14 cellular contexts compared by ENCODE assay signal in the genomic region with DNA sequence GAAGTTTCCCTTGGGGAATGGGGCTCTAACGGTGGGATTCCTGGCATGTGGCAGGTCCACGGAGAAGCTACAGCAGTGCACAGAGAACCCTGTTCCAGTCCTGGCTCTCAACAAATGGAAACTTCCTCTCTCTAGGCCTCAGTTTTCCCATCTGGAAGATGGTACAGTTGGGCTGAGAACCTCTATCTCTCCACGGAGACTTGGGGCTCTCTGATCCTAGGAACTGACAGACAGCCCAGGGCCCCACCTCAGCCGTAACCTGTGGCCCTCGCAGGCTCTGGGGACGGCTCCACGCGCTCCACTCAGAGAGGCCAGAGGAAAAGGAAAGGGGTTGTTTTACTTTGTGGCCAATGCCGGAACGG. TPM values are rescaled to one million over a fixed set of nuclear protein-coding genes. Genes with fewer than 3 reads are reported as not detected.
DNase-seq lines count a peak whose midpoint lies in the region; ATAC-seq lines count a peak whose summit lies in the region.
"Had no signal": no experiment of that assay in that cellular context is flagged by ENCODE, and none has a peak within 500 bp of the region (broad histone marks: within the 10 kb centered on the region; RNA-seq: fewer than 3 reads in every experiment).

No MANE protein-coding gene starts in this region.

- H3K36me3 Mint-ChIP-seq in activated naive CD4-positive, alpha-beta T cell treated with anti-CD3 and anti-CD28 coated beads, Interleukin-2, amount 50 U/mL, for 24 hours: no peaks in the 10 kb centered on the region
- peaks cover under 1% of the 10 kb centered on the region for H3K36me3 Mint-ChIP-seq in activated naive CD4-positive, alpha-beta T cell treated with anti-CD3 and anti-CD28 coated beads, Interleukin-2, amount 10 ng/mL, durations not matched to agents 7 days and 5 days
- H3K36me3 Mint-ChIP-seq in activated CD8-positive, alpha-beta T cell treated with anti-CD3 and anti-CD28 coated beads, Interleukin-2, amount 10 ng/mL, durations not matched to agents 7 days and 5 days (ENCODE audit: low read depth): no peaks in the 10 kb centered on the region
- no peaks in the 10 kb centered on the region for H3K36me3 Mint-ChIP-seq in immature natural killer cell
- no peaks in the 10 kb centered on the region for H3K36me3 Mint-ChIP-seq in stimulated activated memory B cell treated with anti-CD40 and anti-IgM and Interleukin-4, amounts not matched to agents 10 μg/mL and 1 μg/mL and 100 μg/mL, for 72 hours

- H3K27me3 Mint-ChIP-seq in activated naive CD4-positive, alpha-beta T cell treated with anti-CD3 and anti-CD28 coated beads, Interleukin-2, amount 50 U/mL, for 24 hours: no peaks in the 10 kb centered on the region
- peaks cover 10% of the 10 kb centered on the region for H3K27me3 Mint-ChIP-seq in activated naive CD4-positive, alpha-beta T cell treated with anti-CD3 and anti-CD28 coated beads, Interleukin-2, amount 10 ng/mL, durations not matched to agents 7 days and 5 days
- peaks cover under 1% of the 10 kb centered on the region for H3K27me3 Mint-ChIP-seq in activated CD8-positive, alpha-beta T cell treated with anti-CD3 and anti-CD28 coated beads, Interleukin-2, amount 10 ng/mL, durations not matched to agents 7 days and 5 days (ENCODE audit: low read depth)
- H3K27me3 Mint-ChIP-seq in immature natural killer cell (ENCODE audit: low read depth in 3 of 3): peaks cover 5 to 25% (median 12%) of the 10 kb centered on the region in 3 donors
- no peaks in the 10 kb centered on the region for H3K27me3 Mint-ChIP-seq in stimulated activated memory B cell treated with anti-CD40 and anti-IgM and Interleukin-4, amounts not matched to agents 10 μg/mL and 1 μg/mL and 100 μg/mL, for 72 hours

- CTCF ChIA-PET in activated naive CD4-positive, alpha-beta T cell treated with anti-CD3 and anti-CD28 coated beads, Interleukin-2, amount 10 ng/mL, durations not matched to agents 7 days and 5 days (lab: Charles Lee): interaction anchor here (1.0 to 1.1 kb wide), 2 partner anchors 57 to 58 kb away, joined by 3 to 4 read pairs; no protein-coding TSS in a partner anchor
- CTCF ChIA-PET in activated CD8-positive, alpha-beta T cell treated with anti-CD3 and anti-CD28 coated beads, Interleukin-2, amount 10 ng/mL, durations not matched to agents 7 days and 5 days (lab: Charles Lee): interaction anchor here (0.9 to 1.7 kb wide), 3 partner anchors 43 to 72 kb away, joined by 3 to 7 read pairs (median 4); no protein-coding TSS in a partner anchor

- H3K4me3 Mint-ChIP-seq in activated naive CD4-positive, alpha-beta T cell treated with anti-CD3 and anti-CD28 coated beads, Interleukin-2, amount 50 U/mL, for 24 hours: no peak overlapping the region
- H3K4me3 Mint-ChIP-seq in activated naive CD4-positive, alpha-beta T cell treated with anti-CD3 and anti-CD28 coated beads, Interleukin-2, amount 10 ng/mL, durations not matched to agents 7 days and 5 days: no peak overlapping the region
- no peak overlapping the region for H3K4me3 Mint-ChIP-seq in activated CD8-positive, alpha-beta T cell treated with anti-CD3 and anti-CD28 coated beads, Interleukin-2, amount 10 ng/mL, durations not matched to agents 7 days and 5 days
- peak overlapping the region; percentile 79 to 88 (median 85) for H3K4me3 Mint-ChIP-seq in immature natural killer cell
- no peak overlapping the region for H3K4me3 Mint-ChIP-seq in stimulated activated memory B cell treated with anti-CD40 and anti-IgM and Interleukin-4, amounts not matched to agents 10 μg/mL and 1 μg/mL and 100 μg/mL, for 72 hours

- DNase-seq in activated naive CD4-positive, alpha-beta T cell treated with anti-CD3 and anti-CD28 coated beads, Interleukin-2, amount 10 ng/mL, durations not matched to agents 7 days and 5 days: no peak
- DNase-seq in activated CD8-positive, alpha-beta T cell treated with anti-CD3 and anti-CD28 coated beads, Interleukin-2, amount 10 ng/mL, durations not matched to agents 7 days and 5 days: no peak
- no peak for DNase-seq in immature natural killer cell
- DNase-seq in activated effector memory CD4-positive, alpha-beta T cell treated with Interleukin-2 at 50 U/mL for 16 hours: no peak
- DNase-seq in DMS 273 treated with DMSO at 0.1 percent for 48 hours (lab: John Stamatoyannopoulos, UW): no peak
- DNase-seq: ACHN; NCI-H1105; NCI-H2081; stimulated activated CD4-positive, alpha-beta T cell treated with anti-CD3 and anti-CD28 coated beads, Interleukin-4, amount 100 ng/mL, for 24 hours; T-helper 9 cell had no signal

- H3K9me3 Mint-ChIP-seq in activated naive CD4-positive, alpha-beta T cell treated with anti-CD3 and anti-CD28 coated beads, Interleukin-2, amount 50 U/mL, for 24 hours: no peaks in the 10 kb centered on the region
- no peaks in the 10 kb centered on the region for H3K9me3 Mint-ChIP-seq in activated naive CD4-positive, alpha-beta T cell treated with anti-CD3 and anti-CD28 coated beads, Interleukin-2, amount 10 ng/mL, durations not matched to agents 7 days and 5 days
- no peaks in the 10 kb centered on the region for H3K9me3 Mint-ChIP-seq in activated CD8-positive, alpha-beta T cell treated with anti-CD3 and anti-CD28 coated beads, Interleukin-2, amount 10 ng/mL, durations not matched to agents 7 days and 5 days (ENCODE audit: insufficient read depth)
- H3K9me3 Mint-ChIP-seq in immature natural killer cell: no peaks in the 10 kb centered on the region
- H3K9me3 Mint-ChIP-seq in stimulated activated memory B cell treated with anti-CD40 and anti-IgM and Interleukin-4, amounts not matched to agents 10 μg/mL and 1 μg/mL and 100 μg/mL, for 72 hours: no peaks in the 10 kb centered on the region

- no peak for ATAC-seq in activated CD8-positive, alpha-beta T cell treated with anti-CD3 and anti-CD28 coated beads, Interleukin-2, amount 10 ng/mL, durations not matched to agents 7 days and 5 days
- no peak for ATAC-seq in stimulated activated memory B cell treated with anti-CD40 and anti-IgM and Interleukin-4, amounts not matched to agents 10 μg/mL and 1 μg/mL and 100 μg/mL, for 72 hours
- ATAC-seq in HG03565 (IDR thresholded peaks at IDR 0.05; ENCODE audit: unreplicated experiment): no peak
- ATAC-seq: Panc1 had no signal

- POLR2A ChIA-PET in activated CD8-positive, alpha-beta T cell treated with anti-CD3 and anti-CD28 coated beads, Interleukin-2, amount 10 ng/mL, durations not matched to agents 7 days and 5 days (lab: Charles Lee): interaction anchor here (0.6 to 2.2 kb wide), 3 partner anchors 33 to 44 kb away, joined by 3 to 7 read pairs (median 4); no protein-coding TSS in a partner anchor

- peak overlapping the region; percentile 77 for H3K27ac Mint-ChIP-seq in activated naive CD4-positive, alpha-beta T cell treated with anti-CD3 and anti-CD28 coated beads, Interleukin-2, amount 50 U/mL, for 24 hours
- H3K27ac Mint-ChIP-seq in activated naive CD4-positive, alpha-beta T cell treated with anti-CD3 and anti-CD28 coated beads, Interleukin-2, amount 10 ng/mL, durations not matched to agents 7 days and 5 days: no peak overlapping the region
- H3K27ac Mint-ChIP-seq in activated CD8-positive, alpha-beta T cell treated with anti-CD3 and anti-CD28 coated beads, Interleukin-2, amount 10 ng/mL, durations not matched to agents 7 days and 5 days: peak overlapping the region; percentile 77
- H3K27ac Mint-ChIP-seq in immature natural killer cell: peak overlapping the region; percentile 80 to 94 (median 90)
- H3K27ac Mint-ChIP-seq in stimulated activated memory B cell treated with anti-CD40 and anti-IgM and Interleukin-4, amounts not matched to agents 10 μg/mL and 1 μg/mL and 100 μg/mL, for 72 hours: peak overlapping the region; percentile 43

- peaks cover 37% of the 10 kb centered on the region for H3K4me1 Mint-ChIP-seq in activated naive CD4-positive, alpha-beta T cell treated with anti-CD3 and anti-CD28 coated beads, Interleukin-2, amount 50 U/mL, for 24 hours
- peaks cover 40% of the 10 kb centered on the region for H3K4me1 Mint-ChIP-seq in activated naive CD4-positive, alpha-beta T cell treated with anti-CD3 and anti-CD28 coated beads, Interleukin-2, amount 10 ng/mL, durations not matched to agents 7 days and 5 days
- H3K4me1 Mint-ChIP-seq in activated CD8-positive, alpha-beta T cell treated with anti-CD3 and anti-CD28 coated beads, Interleukin-2, amount 10 ng/mL, durations not matched to agents 7 days and 5 days (ENCODE audit: low read depth): peaks cover 40% of the 10 kb centered on the region
- peaks cover 1 to 43% of the 10 kb centered on the region in 2 donors for H3K4me1 Mint-ChIP-seq in immature natural killer cell
- H3K4me1 Mint-ChIP-seq in stimulated activated memory B cell treated with anti-CD40 and anti-IgM and Interleukin-4, amounts not matched to agents 10 μg/mL and 1 μg/mL and 100 μg/mL, for 72 hours: peaks cover 37% of the 10 kb centered on the region

RNA-seq across cellular contexts. Expression of gene NOL4L, which starts 4.5 kb away (rescaled TPM):
- total RNA-seq in activated CD8-positive, alpha-beta T cell treated with anti-CD3 and anti-CD28 coated beads, Interleukin-2, amount 10 ng/mL, durations not matched to agents 7 days and 5 days: 10 to 100 TPM; 22.2 to 24.5 TPM
- 10 to 100 TPM in 1 of 3 donors, 1 to 10 TPM in 2; 4.1 to 17.2 (median 9.6) TPM for polyA plus RNA-seq in immature natural killer cell

Comparison
In these comparisons a context has a peak if more than half of its experiments do, and no peak if none do; other contexts are left out.
1. H3K4me3 Mint-ChIP-seq: peak in immature natural killer cell (5 of 5); none in activated naive CD4-positive, alpha-beta T cell treated with anti-CD3 and anti-CD28 coated beads, Interleukin-2, amount 50 U/mL, for 24 hours (single experiment), activated naive CD4-positive, alpha-beta T cell treated with anti-CD3 and anti-CD28 coated beads, Interleukin-2, amount 10 ng/mL, durations not matched to agents 7 days and 5 days (single experiment), activated CD8-positive, alpha-beta T cell treated with anti-CD3 and anti-CD28 coated beads, Interleukin-2, amount 10 ng/mL, durations not matched to agents 7 days and 5 days (single experiment) and stimulated activated memory B cell treated with anti-CD40 and anti-IgM and Interleukin-4, amounts not matched to agents 10 μg/mL and 1 μg/mL and 100 μg/mL, for 72 hours (single experiment).